Comparison of ENCODE assay signal across 8 cellular contexts in genomic region chr2:237290249-237290648, GRCh38.
DNase-seq lines count a peak whose midpoint lies in the region; ATAC-seq and TF ChIP-seq lines count a peak whose summit lies in the region.
"Had no signal": no experiment of that assay in that cellular context is flagged by ENCODE, and none has a peak within 500 bp of the region (broad histone marks: within the 10 kb centered on the region; RNA-seq: fewer than 3 reads in every experiment).

No MANE protein-coding gene starts in this region.

- peaks cover 11% of the 10 kb centered on the region for H3K9me3 ChIP-seq in MG63
- H3K9me3 ChIP-seq in esophagus squamous epithelium, result no peaks in the 10 kb centered on the region
- no peaks in the 10 kb centered on the region for H3K9me3 ChIP-seq in mucosa of descending colon
- no peaks in the 10 kb centered on the region for H3K9me3 ChIP-seq in tibial artery

- intact Hi-C loops in esophagus squamous epithelium (cut with DNase I) (no loop called here), mucosa of descending colon (cut with DNase I, micrococcal nuclease) (no loop called here), tibial artery (cut with DNase I; ENCODE audit: low total_unique reads) (loop anchor here (2.0 kb wide), 1 partner anchor 67 kb away; no protein-coding TSS in a partner anchor)

- ATAC-seq in mucosa of descending colon, result peak; percentile 63
- ATAC-seq in GM19324 (IDR thresholded peaks at IDR 0.05; ENCODE audit: low FRiP score, unreplicated experiment), result no peak
- ATAC-seq in GM18907 (IDR thresholded peaks at IDR 0.05; ENCODE audit: unreplicated experiment), result no peak

- DNase-seq in MG63, result peak; percentile 94
- DNase-seq in esophagus squamous epithelium (lab: John Stamatoyannopoulos, UW), result no peak
- peak; percentile 38 to 75 (median 54) for DNase-seq in mucosa of descending colon
- peak; percentile 92 to 95 for DNase-seq in tibial artery
- no peak for DNase-seq in stimulated activated CD4-positive, alpha-beta T cell treated with anti-CD3 and anti-CD28 coated beads, Interleukin-2, amount 100 ng/mL, for 24 hours
- DNase-seq: NCI-H446 treated with DMSO at 0.1 percent for 48 hours had no signal

- H3K4me1 ChIP-seq in esophagus squamous epithelium, result peaks cover 0 to 31% (median 7%) of the 10 kb centered on the region in 3 donors
- H3K4me1 ChIP-seq in mucosa of descending colon (ENCODE audit: low read depth), result peaks cover 11% of the 10 kb centered on the region
- H3K4me1 ChIP-seq in tibial artery, result peaks cover 0 to 39% (median 12%) of the 10 kb centered on the region in 4 donors

- no peak for TF ChIP-seq POLR2A in esophagus squamous epithelium (IDR thresholded peaks at IDR 0.05)

- H3K27me3 ChIP-seq in MG63, result no peaks in the 10 kb centered on the region
- peaks cover 0 to 29% (median 0%) of the 10 kb centered on the region in 4 donors for H3K27me3 ChIP-seq in esophagus squamous epithelium
- no peaks in the 10 kb centered on the region for H3K27me3 ChIP-seq in tibial artery

- H3K27ac ChIP-seq in esophagus squamous epithelium (peak overlapping the region; percentile 50 to 85 (median 79)), tibial artery (peak overlapping the region; percentile 74 to 78)

- 40 to 63% methylated on average over 12 of the region's 12 CpGs for WGBS in esophagus squamous epithelium, 2 donors

- TF ChIP-seq CTCF in esophagus squamous epithelium (IDR thresholded peaks at IDR 0.05), result no peak
- TF ChIP-seq CTCF in mucosa of descending colon (IDR thresholded peaks at IDR 0.05), result no peak
- no peak for TF ChIP-seq CTCF in tibial artery (IDR thresholded peaks at IDR 0.05)

- H3K4me3 ChIP-seq in MG63 (no peak overlapping the region), esophagus squamous epithelium (no peak overlapping the region), mucosa of descending colon (no peak overlapping the region), tibial artery (no peak overlapping the region)

- H3K36me3 ChIP-seq in MG63 (peaks cover 4% of the 10 kb centered on the region), esophagus squamous epithelium (no peaks in the 10 kb centered on the region), mucosa of descending colon (ENCODE audit: low read depth) (no peaks in the 10 kb centered on the region), tibial artery (no peaks in the 10 kb centered on the region)

Comparison
In these comparisons a context has a peak if more than half of its experiments do, and no peak if none do; other contexts are left out.
1. DNase-seq: peak in MG63 (single experiment), mucosa of descending colon (3 of 3) and tibial artery (2 of 2); none in esophagus squamous epithelium (single experiment) and stimulated activated CD4-positive, alpha-beta T cell treated with anti-CD3 and anti-CD28 coated beads, Interleukin-2, amount 100 ng/mL, for 24 hours (0 of 2).